In the genomic region with DNA sequence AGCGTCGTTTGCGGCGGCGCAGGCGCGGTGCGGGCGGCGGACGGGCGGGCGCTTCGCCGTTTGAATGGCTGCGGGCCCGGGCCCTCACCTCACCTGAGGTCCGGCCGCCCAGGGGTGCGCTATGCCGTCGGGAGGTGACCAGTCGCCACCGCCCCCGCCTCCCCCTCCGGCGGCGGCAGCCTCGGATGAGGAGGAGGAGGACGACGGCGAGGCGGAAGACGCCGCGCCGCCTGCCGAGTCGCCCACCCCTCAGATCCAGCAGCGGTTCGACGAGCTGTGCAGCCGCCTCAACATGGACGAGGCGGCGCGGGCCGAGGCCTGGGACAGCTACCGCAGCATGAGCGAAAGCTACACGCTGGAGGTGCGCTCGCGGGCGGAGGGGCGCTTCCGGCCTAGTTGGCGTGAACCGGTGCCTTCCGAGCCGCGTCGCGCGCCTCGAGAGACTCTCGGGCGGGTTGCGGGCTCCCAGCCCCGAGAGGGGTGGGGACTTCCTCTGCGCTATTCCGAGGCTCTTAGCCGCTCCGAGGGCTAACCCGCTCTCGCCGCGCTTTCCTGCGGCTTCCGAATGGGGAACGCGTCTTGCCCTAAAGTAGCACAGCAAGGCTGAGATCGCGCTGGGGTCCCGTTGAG, we compare ENCODE assay signal across 1 cellular context.
A peak's percentile ranks its signal among the peaks of the same experiment; 100 is the strongest.
TF ChIP-seq lines count a peak whose summit lies in the region.

A gene with protein sequence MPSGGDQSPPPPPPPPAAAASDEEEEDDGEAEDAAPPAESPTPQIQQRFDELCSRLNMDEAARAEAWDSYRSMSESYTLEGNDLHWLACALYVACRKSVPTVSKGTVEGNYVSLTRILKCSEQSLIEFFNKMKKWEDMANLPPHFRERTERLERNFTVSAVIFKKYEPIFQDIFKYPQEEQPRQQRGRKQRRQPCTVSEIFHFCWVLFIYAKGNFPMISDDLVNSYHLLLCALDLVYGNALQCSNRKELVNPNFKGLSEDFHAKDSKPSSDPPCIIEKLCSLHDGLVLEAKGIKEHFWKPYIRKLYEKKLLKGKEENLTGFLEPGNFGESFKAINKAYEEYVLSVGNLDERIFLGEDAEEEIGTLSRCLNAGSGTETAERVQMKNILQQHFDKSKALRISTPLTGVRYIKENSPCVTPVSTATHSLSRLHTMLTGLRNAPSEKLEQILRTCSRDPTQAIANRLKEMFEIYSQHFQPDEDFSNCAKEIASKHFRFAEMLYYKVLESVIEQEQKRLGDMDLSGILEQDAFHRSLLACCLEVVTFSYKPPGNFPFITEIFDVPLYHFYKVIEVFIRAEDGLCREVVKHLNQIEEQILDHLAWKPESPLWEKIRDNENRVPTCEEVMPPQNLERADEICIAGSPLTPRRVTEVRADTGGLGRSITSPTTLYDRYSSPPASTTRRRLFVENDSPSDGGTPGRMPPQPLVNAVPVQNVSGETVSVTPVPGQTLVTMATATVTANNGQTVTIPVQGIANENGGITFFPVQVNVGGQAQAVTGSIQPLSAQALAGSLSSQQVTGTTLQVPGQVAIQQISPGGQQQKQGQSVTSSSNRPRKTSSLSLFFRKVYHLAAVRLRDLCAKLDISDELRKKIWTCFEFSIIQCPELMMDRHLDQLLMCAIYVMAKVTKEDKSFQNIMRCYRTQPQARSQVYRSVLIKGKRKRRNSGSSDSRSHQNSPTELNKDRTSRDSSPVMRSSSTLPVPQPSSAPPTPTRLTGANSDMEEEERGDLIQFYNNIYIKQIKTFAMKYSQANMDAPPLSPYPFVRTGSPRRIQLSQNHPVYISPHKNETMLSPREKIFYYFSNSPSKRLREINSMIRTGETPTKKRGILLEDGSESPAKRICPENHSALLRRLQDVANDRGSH (plus strand): TSS at position 36 of the 630 bp plus-strand sequence. CDS start 86 bp downstream, at position 122.

TF ChIP-seq in HepG2, 621 proteins besides CTCF, POLR2A, EP300 and RAD21 (continued from another document and continues in another):
- TF ChIP-seq, protein P1, sequence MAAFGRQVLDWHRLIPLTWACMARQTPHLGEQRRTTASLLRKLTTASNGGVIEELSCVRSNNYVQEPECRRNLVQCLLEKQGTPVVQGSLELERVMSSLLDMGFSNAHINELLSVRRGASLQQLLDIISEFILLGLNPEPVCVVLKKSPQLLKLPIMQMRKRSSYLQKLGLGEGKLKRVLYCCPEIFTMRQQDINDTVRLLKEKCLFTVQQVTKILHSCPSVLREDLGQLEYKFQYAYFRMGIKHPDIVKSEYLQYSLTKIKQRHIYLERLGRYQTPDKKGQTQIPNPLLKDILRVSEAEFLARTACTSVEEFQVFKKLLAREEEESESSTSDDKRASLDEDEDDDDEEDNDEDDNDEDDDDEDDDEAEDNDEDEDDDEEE (CRISPR knock-in tag; IDR thresholded peaks at IDR 0.05) = peak; percentile 46; the same call in 1 of the 2 replicates
- no peak; the same call in 1 of the 2 replicates for TF ChIP-seq SATB2 (CRISPR knock-in tag; IDR thresholded peaks at IDR 0.05)
- peak; percentile 81; the same call in 1 of the 2 replicates for TF ChIP-seq ZNF567 (CRISPR knock-in tag; IDR thresholded peaks at IDR 0.05; ENCODE audit: borderline replicate concordance)
- TF ChIP-seq ZNF264 (CRISPR knock-in tag; IDR thresholded peaks at IDR 0.05) = peak; percentile 48; the same call in 1 of the 2 replicates
- peak; percentile 58 for TF ChIP-seq ZSCAN9 (CRISPR knock-in tag; IDR thresholded peaks at IDR 0.05; ENCODE audit: borderline replicate concordance)
- TF ChIP-seq, protein P2, sequence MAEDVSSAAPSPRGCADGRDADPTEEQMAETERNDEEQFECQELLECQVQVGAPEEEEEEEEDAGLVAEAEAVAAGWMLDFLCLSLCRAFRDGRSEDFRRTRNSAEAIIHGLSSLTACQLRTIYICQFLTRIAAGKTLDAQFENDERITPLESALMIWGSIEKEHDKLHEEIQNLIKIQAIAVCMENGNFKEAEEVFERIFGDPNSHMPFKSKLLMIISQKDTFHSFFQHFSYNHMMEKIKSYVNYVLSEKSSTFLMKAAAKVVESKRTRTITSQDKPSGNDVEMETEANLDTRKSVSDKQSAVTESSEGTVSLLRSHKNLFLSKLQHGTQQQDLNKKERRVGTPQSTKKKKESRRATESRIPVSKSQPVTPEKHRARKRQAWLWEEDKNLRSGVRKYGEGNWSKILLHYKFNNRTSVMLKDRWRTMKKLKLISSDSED (CRISPR knock-in tag; IDR thresholded peaks at IDR 0.05) = peak; percentile 96
- no peak for TF ChIP-seq GABPA (IDR thresholded peaks at IDR 0.05; ENCODE audit: low read depth, low read length)
- TF ChIP-seq GABPA (CRISPR knock-in tag; IDR thresholded peaks at IDR 0.05; ENCODE audit: low read depth) = no peak; the same call in 1 of the 2 replicates
- peak; percentile 39 for TF ChIP-seq TAF15 (IDR thresholded peaks at IDR 0.05; ENCODE audit: low read depth, low read length, poor library complexity, severe bottlenecking)
- TF ChIP-seq GTF3A (CRISPR knock-in tag; conservative IDR thresholded peaks at IDR 0.05) = peak; percentile 74; the same call in 1 of the 2 replicates
- peak; percentile 81 for TF ChIP-seq PHF20 (CRISPR knock-in tag; IDR thresholded peaks at IDR 0.05)
- peak; percentile 81; the same call in 1 of the 2 replicates for TF ChIP-seq ARHGAP35 (CRISPR knock-in tag; IDR thresholded peaks at IDR 0.05; ENCODE audit: borderline replicate concordance)
- TF ChIP-seq ZBTB42 (CRISPR knock-in tag; IDR thresholded peaks at IDR 0.05) = peak; percentile 91; the same call in 1 of the 2 replicates
- peak; percentile 69; the same call in 1 of the 2 replicates for TF ChIP-seq ZNF747 (CRISPR knock-in tag; IDR thresholded peaks at IDR 0.05; ENCODE audit: borderline replicate concordance)
- TF ChIP-seq, protein P3, sequence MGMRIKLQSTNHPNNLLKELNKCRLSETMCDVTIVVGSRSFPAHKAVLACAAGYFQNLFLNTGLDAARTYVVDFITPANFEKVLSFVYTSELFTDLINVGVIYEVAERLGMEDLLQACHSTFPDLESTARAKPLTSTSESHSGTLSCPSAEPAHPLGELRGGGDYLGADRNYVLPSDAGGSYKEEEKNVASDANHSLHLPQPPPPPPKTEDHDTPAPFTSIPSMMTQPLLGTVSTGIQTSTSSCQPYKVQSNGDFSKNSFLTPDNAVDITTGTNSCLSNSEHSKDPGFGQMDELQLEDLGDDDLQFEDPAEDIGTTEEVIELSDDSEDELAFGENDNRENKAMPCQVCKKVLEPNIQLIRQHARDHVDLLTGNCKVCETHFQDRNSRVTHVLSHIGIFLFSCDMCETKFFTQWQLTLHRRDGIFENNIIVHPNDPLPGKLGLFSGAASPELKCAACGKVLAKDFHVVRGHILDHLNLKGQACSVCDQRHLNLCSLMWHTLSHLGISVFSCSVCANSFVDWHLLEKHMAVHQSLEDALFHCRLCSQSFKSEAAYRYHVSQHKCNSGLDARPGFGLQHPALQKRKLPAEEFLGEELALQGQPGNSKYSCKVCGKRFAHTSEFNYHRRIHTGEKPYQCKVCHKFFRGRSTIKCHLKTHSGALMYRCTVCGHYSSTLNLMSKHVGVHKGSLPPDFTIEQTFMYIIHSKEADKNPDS (CRISPR knock-in tag; IDR thresholded peaks at IDR 0.05) = peak; percentile 73; the same call in 1 of the 2 replicates
- peak; percentile 92; the same call in 1 of the 2 replicates for TF ChIP-seq SALL2 (CRISPR knock-in tag; IDR thresholded peaks at IDR 0.05)
- TF ChIP-seq ZNF790 (CRISPR knock-in tag; IDR thresholded peaks at IDR 0.05; ENCODE audit: borderline replicate concordance) = no peak; the same call in 1 of the 2 replicates
- TF ChIP-seq SALL1 (CRISPR knock-in tag; IDR thresholded peaks at IDR 0.05) = peak; percentile 81
- TF ChIP-seq YEATS4 (CRISPR knock-in tag; IDR thresholded peaks at IDR 0.05; ENCODE audit: borderline replicate concordance) = peak; percentile 95
- TF ChIP-seq HNRNPK (IDR thresholded peaks at IDR 0.05; ENCODE audit: low read depth, low read length, poor library complexity, severe bottlenecking) = peak; percentile 22
- TF ChIP-seq EEA1 (CRISPR knock-in tag; IDR thresholded peaks at IDR 0.05; ENCODE audit: borderline replicate concordance) = peak; percentile 96
- TF ChIP-seq, protein P4, sequence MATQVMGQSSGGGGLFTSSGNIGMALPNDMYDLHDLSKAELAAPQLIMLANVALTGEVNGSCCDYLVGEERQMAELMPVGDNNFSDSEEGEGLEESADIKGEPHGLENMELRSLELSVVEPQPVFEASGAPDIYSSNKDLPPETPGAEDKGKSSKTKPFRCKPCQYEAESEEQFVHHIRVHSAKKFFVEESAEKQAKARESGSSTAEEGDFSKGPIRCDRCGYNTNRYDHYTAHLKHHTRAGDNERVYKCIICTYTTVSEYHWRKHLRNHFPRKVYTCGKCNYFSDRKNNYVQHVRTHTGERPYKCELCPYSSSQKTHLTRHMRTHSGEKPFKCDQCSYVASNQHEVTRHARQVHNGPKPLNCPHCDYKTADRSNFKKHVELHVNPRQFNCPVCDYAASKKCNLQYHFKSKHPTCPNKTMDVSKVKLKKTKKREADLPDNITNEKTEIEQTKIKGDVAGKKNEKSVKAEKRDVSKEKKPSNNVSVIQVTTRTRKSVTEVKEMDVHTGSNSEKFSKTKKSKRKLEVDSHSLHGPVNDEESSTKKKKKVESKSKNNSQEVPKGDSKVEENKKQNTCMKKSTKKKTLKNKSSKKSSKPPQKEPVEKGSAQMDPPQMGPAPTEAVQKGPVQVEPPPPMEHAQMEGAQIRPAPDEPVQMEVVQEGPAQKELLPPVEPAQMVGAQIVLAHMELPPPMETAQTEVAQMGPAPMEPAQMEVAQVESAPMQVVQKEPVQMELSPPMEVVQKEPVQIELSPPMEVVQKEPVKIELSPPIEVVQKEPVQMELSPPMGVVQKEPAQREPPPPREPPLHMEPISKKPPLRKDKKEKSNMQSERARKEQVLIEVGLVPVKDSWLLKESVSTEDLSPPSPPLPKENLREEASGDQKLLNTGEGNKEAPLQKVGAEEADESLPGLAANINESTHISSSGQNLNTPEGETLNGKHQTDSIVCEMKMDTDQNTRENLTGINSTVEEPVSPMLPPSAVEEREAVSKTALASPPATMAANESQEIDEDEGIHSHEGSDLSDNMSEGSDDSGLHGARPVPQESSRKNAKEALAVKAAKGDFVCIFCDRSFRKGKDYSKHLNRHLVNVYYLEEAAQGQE (IDR thresholded peaks at IDR 0.05; ENCODE audit: borderline replicate concordance in 1 of 2, low read depth in 1 of 2, low read length in 2 of 2) = peak in 1 of 2 experiments; percentile 21; a peak in 1 of 4 replicates
- no peak for TF ChIP-seq RCOR2 (CRISPR knock-in tag; IDR thresholded peaks at IDR 0.05)
- TF ChIP-seq, protein P5, sequence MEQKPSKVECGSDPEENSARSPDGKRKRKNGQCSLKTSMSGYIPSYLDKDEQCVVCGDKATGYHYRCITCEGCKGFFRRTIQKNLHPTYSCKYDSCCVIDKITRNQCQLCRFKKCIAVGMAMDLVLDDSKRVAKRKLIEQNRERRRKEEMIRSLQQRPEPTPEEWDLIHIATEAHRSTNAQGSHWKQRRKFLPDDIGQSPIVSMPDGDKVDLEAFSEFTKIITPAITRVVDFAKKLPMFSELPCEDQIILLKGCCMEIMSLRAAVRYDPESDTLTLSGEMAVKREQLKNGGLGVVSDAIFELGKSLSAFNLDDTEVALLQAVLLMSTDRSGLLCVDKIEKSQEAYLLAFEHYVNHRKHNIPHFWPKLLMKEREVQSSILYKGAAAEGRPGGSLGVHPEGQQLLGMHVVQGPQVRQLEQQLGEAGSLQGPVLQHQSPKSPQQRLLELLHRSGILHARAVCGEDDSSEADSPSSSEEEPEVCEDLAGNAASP (CRISPR knock-in tag; IDR thresholded peaks at IDR 0.05; ENCODE audit: borderline replicate concordance) = 0 out of 2 replicates have a peak, but pooled peaks have one; percentile 21
- no peak for TF ChIP-seq DPF2 (CRISPR knock-in tag; IDR thresholded peaks at IDR 0.05; ENCODE audit: borderline replicate concordance, low read depth)
- peak; percentile 91; the same call in 1 of the 2 replicates for TF ChIP-seq ZNF558 (CRISPR knock-in tag; IDR thresholded peaks at IDR 0.05; ENCODE audit: borderline replicate concordance)
- TF ChIP-seq, protein P6, sequence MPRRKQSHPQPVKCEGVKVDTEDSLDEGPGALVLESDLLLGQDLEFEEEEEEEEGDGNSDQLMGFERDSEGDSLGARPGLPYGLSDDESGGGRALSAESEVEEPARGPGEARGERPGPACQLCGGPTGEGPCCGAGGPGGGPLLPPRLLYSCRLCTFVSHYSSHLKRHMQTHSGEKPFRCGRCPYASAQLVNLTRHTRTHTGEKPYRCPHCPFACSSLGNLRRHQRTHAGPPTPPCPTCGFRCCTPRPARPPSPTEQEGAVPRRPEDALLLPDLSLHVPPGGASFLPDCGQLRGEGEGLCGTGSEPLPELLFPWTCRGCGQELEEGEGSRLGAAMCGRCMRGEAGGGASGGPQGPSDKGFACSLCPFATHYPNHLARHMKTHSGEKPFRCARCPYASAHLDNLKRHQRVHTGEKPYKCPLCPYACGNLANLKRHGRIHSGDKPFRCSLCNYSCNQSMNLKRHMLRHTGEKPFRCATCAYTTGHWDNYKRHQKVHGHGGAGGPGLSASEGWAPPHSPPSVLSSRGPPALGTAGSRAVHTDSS (CRISPR knock-in tag; conservative IDR thresholded peaks at IDR 0.05) = no peak
- peak; percentile 64 for TF ChIP-seq SP4 (CRISPR knock-in tag; IDR thresholded peaks at IDR 0.05)
- TF ChIP-seq ZNF768 (CRISPR knock-in tag; IDR thresholded peaks at IDR 0.05) = peak; percentile 82; the same call in 1 of the 2 replicates
- TF ChIP-seq, protein P7, sequence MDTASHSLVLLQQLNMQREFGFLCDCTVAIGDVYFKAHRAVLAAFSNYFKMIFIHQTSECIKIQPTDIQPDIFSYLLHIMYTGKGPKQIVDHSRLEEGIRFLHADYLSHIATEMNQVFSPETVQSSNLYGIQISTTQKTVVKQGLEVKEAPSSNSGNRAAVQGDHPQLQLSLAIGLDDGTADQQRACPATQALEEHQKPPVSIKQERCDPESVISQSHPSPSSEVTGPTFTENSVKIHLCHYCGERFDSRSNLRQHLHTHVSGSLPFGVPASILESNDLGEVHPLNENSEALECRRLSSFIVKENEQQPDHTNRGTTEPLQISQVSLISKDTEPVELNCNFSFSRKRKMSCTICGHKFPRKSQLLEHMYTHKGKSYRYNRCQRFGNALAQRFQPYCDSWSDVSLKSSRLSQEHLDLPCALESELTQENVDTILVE (CRISPR knock-in tag; IDR thresholded peaks at IDR 0.05) = no peak
- peak; percentile 94; the same call in 1 of the 2 replicates for TF ChIP-seq ZNF776 (CRISPR knock-in tag; IDR thresholded peaks at IDR 0.05)
- TF ChIP-seq ZNF232 (CRISPR knock-in tag; IDR thresholded peaks at IDR 0.05; ENCODE audit: borderline replicate concordance) = peak; percentile 47; the same call in 1 of the 2 replicates
- TF ChIP-seq KDM5B (CRISPR knock-in tag; IDR thresholded peaks at IDR 0.05; ENCODE audit: borderline replicate concordance) = peak; percentile 91; the same call in 1 of the 2 replicates
- no peak for TF ChIP-seq ZNF326 (CRISPR knock-in tag; IDR thresholded peaks at IDR 0.05; ENCODE audit: borderline replicate concordance)
- TF ChIP-seq ZNF33B (CRISPR knock-in tag; IDR thresholded peaks at IDR 0.05) = peak; percentile 64; the same call in 1 of the 2 replicates
- TF ChIP-seq ZNF224 (CRISPR knock-in tag; IDR thresholded peaks at IDR 0.05) = peak; percentile 49; the same call in 1 of the 2 replicates
- TF ChIP-seq, protein P8, sequence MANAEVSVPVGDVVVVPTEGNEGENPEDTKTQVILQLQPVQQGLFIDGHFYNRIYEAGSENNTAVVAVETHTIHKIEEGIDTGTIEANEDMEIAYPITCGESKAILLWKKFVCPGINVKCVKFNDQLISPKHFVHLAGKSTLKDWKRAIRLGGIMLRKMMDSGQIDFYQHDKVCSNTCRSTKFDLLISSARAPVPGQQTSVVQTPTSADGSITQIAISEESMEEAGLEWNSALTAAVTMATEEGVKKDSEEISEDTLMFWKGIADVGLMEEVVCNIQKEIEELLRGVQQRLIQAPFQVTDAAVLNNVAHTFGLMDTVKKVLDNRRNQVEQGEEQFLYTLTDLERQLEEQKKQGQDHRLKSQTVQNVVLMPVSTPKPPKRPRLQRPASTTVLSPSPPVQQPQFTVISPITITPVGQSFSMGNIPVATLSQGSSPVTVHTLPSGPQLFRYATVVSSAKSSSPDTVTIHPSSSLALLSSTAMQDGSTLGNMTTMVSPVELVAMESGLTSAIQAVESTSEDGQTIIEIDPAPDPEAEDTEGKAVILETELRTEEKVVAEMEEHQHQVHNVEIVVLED (CRISPR knock-in tag; IDR thresholded peaks at IDR 0.05; ENCODE audit: borderline replicate concordance) = peak; percentile 86
- TF ChIP-seq ZNF20 (CRISPR knock-in tag; IDR thresholded peaks at IDR 0.05) = peak; percentile 90; the same call in 1 of the 2 replicates
